Comparison of ENCODE assay signal across 19 cellular contexts in the genomic region with DNA sequence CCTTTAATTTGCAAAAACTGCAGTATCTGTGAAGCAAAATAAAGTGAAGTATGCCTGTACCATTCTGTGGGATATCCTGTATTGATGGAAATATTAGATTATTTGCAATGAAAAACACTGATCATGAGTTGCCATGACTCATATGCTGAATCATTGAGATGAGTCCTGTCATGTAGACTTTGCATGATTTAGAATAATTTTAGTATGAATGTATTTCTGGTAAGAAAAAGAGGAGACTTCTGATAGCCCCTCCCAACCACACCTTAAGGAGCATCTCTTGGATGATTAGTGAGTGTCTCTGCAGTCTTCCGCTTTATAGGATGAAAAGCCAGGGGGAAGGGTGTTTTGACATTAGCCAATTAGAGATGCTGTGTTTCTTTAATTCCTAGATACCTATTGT. TPM values are rescaled to one million over a fixed set of nuclear protein-coding genes. Genes with fewer than 3 reads are reported as not detected.
"Had no signal": no experiment of that assay in that cellular context is flagged by ENCODE, and none has a peak within 500 bp of the region (broad histone marks: within the 10 kb centered on the region; RNA-seq: fewer than 3 reads in every experiment).

No MANE protein-coding gene starts in this region.

- H3K4me3 ChIP-seq: ascending aorta, gastrocnemius medialis, left lung, right atrium auricular region, tibial nerve had no signal

- H3K27me3 ChIP-seq: ascending aorta, gastrocnemius medialis, left lung, right atrium auricular region, tibial nerve had no signal

- H3K9me3 ChIP-seq: ascending aorta, gastrocnemius medialis, left lung, right atrium auricular region, tibial nerve had no signal

- H3K27ac ChIP-seq: ascending aorta, gastrocnemius medialis, left lung, right atrium auricular region, tibial nerve had no signal

- H3K36me3 ChIP-seq: ascending aorta, gastrocnemius medialis, left lung, right atrium auricular region, tibial nerve had no signal

- ATAC-seq: activated CD4-positive, CD25-positive, alpha-beta regulatory T cell treated with anti-CD3 and anti-CD28 coated beads, Interleukin-2, amount 50 U/mL, for 24 hours; activated T-cell treated with anti-CD3 and anti-CD28 coated beads, Interleukin-2, amount 50 U/mL, for 72 hours; gastrocnemius medialis; left lung had no signal

- DNase-seq: activated CD8-positive, alpha-beta memory T cell treated with anti-CD3 and anti-CD28 coated beads for 24 hours; activated CD8-positive, alpha-beta memory T cell treated with anti-CD3 and anti-CD28 coated beads, Interleukin-2, amount 50 U/mL, for 48 hours; activated effector memory CD4-positive, alpha-beta T cell treated with anti-CD3 and anti-CD28 coated beads, Interleukin-2, amount 50 U/mL, for 16 hours; activated T-cell treated with anti-CD3 and anti-CD28 coated beads, Interleukin-2, amount 50 U/mL, for 72 hours; cerebellar nuclear complex; effector memory CD4-positive, alpha-beta T cell; gastrocnemius medialis; head of caudate nucleus; left lung; occipital lobe; stimulated activated CD4-positive, alpha-beta T cell treated with anti-CD3 and anti-CD28 coated beads, Interleukin-2, amount 100 ng/mL, for 24 hours; stimulated activated naive CD4-positive, alpha-beta T cell treated with Interleukin-2 at 50 U/mL for 16 hours; T1000 had no signal

- FAIRE-seq: urothelium cell line had no signal

- H3K4me1 ChIP-seq: ascending aorta, gastrocnemius medialis, left lung, right atrium auricular region, tibial nerve had no signal

RNA-seq across cellular contexts. Expression of a gene that starts 55.2 kb away (rescaled TPM):
- total RNA-seq: progenitor cell of endocrine pancreas had no signal
